Comparison of ENCODE assay signal across 19 cellular contexts in genomic region chr13:35833031-35833430, GRCh38.
"Had no signal": no experiment of that assay in that cellular context is flagged by ENCODE, and none has a peak within 500 bp of the region (broad histone marks: within the 10 kb centered on the region; RNA-seq: fewer than 3 reads in every experiment).

No MANE protein-coding gene starts in this region.

- H3K36me3 Mint-ChIP-seq: naive thymus-derived CD8-positive, alpha-beta T cell; stimulated activated naive B cell treated with anti-CD40 and anti-IgM and Interleukin-4, amounts not matched to agents 10 μg/mL and 1 μg/mL and 100 μg/mL, for 72 hours had no signal

- H3K36me3 ChIP-seq: gastrocnemius medialis, left lung, neutrophil, right atrium auricular region, sigmoid colon had no signal

- H3K27ac ChIP-seq: epithelial cell of prostate, esophagus muscularis mucosa, gastrocnemius medialis, left lung, neutrophil, right atrium auricular region, sigmoid colon, skin epidermis, testis had no signal

- H3K27ac Mint-ChIP-seq: naive thymus-derived CD8-positive, alpha-beta T cell; stimulated activated naive B cell treated with anti-CD40 and anti-IgM and Interleukin-4, amounts not matched to agents 10 μg/mL and 1 μg/mL and 100 μg/mL, for 72 hours had no signal

- H3K4me3 Mint-ChIP-seq: naive thymus-derived CD8-positive, alpha-beta T cell; stimulated activated naive B cell treated with anti-CD40 and anti-IgM and Interleukin-4, amounts not matched to agents 10 μg/mL and 1 μg/mL and 100 μg/mL, for 72 hours; stimulated activated naive CD8-positive, alpha-beta T cell treated with anti-CD3 and anti-CD28 coated beads, Interleukin-15, amount 100 ng/mL, for 72 hours had no signal

- H3K27me3 ChIP-seq: esophagus muscularis mucosa, gastrocnemius medialis, left lung, neutrophil, right atrium auricular region, sigmoid colon, testis had no signal

- H3K4me3 ChIP-seq: esophagus muscularis mucosa, gastrocnemius medialis, left lung, lung, right atrium auricular region, sigmoid colon, skin epidermis, testis had no signal

- H3K27me3 Mint-ChIP-seq: stimulated activated naive B cell treated with anti-CD40 and anti-IgM and Interleukin-4, amounts not matched to agents 10 μg/mL and 1 μg/mL and 100 μg/mL, for 72 hours had no signal

- H3K9me3 ChIP-seq: esophagus muscularis mucosa, gastrocnemius medialis, left lung, neutrophil, right atrium auricular region, sigmoid colon, testis had no signal

- H3K9me3 Mint-ChIP-seq: stimulated activated naive B cell treated with anti-CD40 and anti-IgM and Interleukin-4, amounts not matched to agents 10 μg/mL and 1 μg/mL and 100 μg/mL, for 72 hours had no signal

- H3K4me1 Mint-ChIP-seq: naive thymus-derived CD8-positive, alpha-beta T cell; stimulated activated naive B cell treated with anti-CD40 and anti-IgM and Interleukin-4, amounts not matched to agents 10 μg/mL and 1 μg/mL and 100 μg/mL, for 72 hours; stimulated activated naive CD8-positive, alpha-beta T cell treated with anti-CD3 and anti-CD28 coated beads, Interleukin-15, amount 100 ng/mL, for 72 hours had no signal

- DNase-seq: effector memory CD4-positive, alpha-beta T cell; gastrocnemius medialis; islet precursor cell; left lung; mesenchymal stem cell; naive thymus-derived CD8-positive, alpha-beta T cell; posterior cingulate gyrus; sigmoid colon; stimulated activated CD4-positive, alpha-beta T cell treated with anti-CD3 and anti-CD28 coated beads, Interleukin-2, amount 100 ng/mL, for 24 hours; stimulated activated CD4-positive, alpha-beta T cell treated with anti-CD3 and anti-CD28 coated beads, Interleukin-4, amount 100 ng/mL, for 4 hours; stimulated activated naive B cell treated with anti-CD40 and anti-IgM and Interleukin-4, amounts not matched to agents 10 μg/mL and 1 μg/mL and 100 μg/mL, for 72 hours; stimulated activated naive CD8-positive, alpha-beta T cell treated with anti-CD3 and anti-CD28 coated beads, Interleukin-15, amount 100 ng/mL, for 72 hours; testis had no signal

- H3K4me1 ChIP-seq: esophagus muscularis mucosa, gastrocnemius medialis, left lung, right atrium auricular region, testis had no signal

- ATAC-seq: gastrocnemius medialis; left lung; naive thymus-derived CD8-positive, alpha-beta T cell; stimulated activated naive B cell treated with anti-CD40 and anti-IgM and Interleukin-4, amounts not matched to agents 10 μg/mL and 1 μg/mL and 100 μg/mL, for 72 hours; stimulated activated naive CD8-positive, alpha-beta T cell treated with anti-CD3 and anti-CD28 coated beads, Interleukin-15, amount 100 ng/mL, for 72 hours had no signal
